ENCODE assay signal across 20 cellular contexts in the genomic region with DNA sequence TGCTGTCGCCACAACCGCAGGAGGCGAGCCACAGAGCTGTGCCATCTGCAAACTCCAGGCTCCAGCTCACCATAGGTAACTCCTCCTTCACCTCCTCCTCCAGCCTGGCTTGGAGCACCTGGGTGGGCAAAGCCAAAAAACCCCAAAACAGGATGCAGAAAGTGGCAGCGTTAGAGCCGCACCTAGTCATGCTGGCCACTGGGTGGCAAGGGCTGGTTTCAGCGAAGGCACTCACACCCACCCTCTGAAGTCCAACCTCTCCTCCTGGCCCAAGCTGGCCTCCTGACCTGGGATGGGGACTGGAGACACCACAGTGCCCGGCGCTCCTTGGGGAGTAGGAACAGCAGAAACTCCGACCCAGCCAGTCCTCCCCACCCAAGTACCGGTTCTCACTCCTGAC. TPM values are rescaled to one million over a fixed set of nuclear protein-coding genes. Genes with fewer than 3 reads are reported as not detected.
DNase-seq lines count a peak whose midpoint lies in the region; ATAC-seq, FAIRE-seq and TF ChIP-seq lines count a peak whose summit lies in the region.
"Had no signal": no experiment of that assay in that cellular context is flagged by ENCODE, and none has a peak within 500 bp of the region (broad histone marks: within the 10 kb centered on the region; RNA-seq: fewer than 3 reads in every experiment).

No MANE protein-coding gene starts in this region.

- H3K4me2 ChIP-seq in DND-41 (ENCODE audit: insufficient read depth, low read length) = no peak overlapping the region
- 0 out of 2 replicates have a peak overlapping the region, but pooled peaks have one; percentile 32 for H3K4me2 ChIP-seq in K562 (ENCODE audit: insufficient read depth, low read length)
- H3K4me2 ChIP-seq: A549 had no signal

- intact Hi-C loops in K562 (cut with micrococcal nuclease) (loop anchor here (10.0 kb wide), 1 partner anchor 206 kb away; a partner anchor contains a TSS), aorta (cut with DNase I) (no loop called here)

- no peaks in the 10 kb centered on the region for H3K9me3 ChIP-seq in DND-41 (ENCODE audit: insufficient read depth, low read length, severe bottlenecking)
- H3K9me3 ChIP-seq in K562 (replicated peaks; ENCODE audit: control insufficient read depth, insufficient read depth, low read depth, low read length) = no peaks in the 10 kb centered on the region; the same call in 1 of the 2 replicates
- H3K9me3 ChIP-seq in aorta (ENCODE audit: control insufficient read depth, low read length) = no peaks in the 10 kb centered on the region
- H3K9me3 ChIP-seq in MG63 = peaks cover 4% of the 10 kb centered on the region; the same call in 1 of the 2 replicates
- no peaks in the 10 kb centered on the region for H3K9me3 ChIP-seq in upper lobe of left lung
- H3K9me3 ChIP-seq: Peyer's patch had no signal

- ATAC-seq in DND-41 (ENCODE audit: insufficient read depth, low read depth) (no peak), K562 (no peak; the same call in 2 of the 3 replicates), aorta (ENCODE audit: low FRiP score) (no peak), GM18873 (IDR thresholded peaks at IDR 0.05; ENCODE audit: low FRiP score, unreplicated experiment) (no peak), upper lobe of left lung (ENCODE audit: low FRiP score in 2 of 2) (no peak)
- ATAC-seq: A549, SK-N-SH treated with all-trans-retinoic acid at 6 μM for 48 hours had no signal

- H3K27me3 ChIP-seq in DND-41 (ENCODE audit: insufficient read depth, low read length, poor library complexity) = no peaks in the 10 kb centered on the region
- no peaks in the 10 kb centered on the region; a peak in 1 of 5 replicates for H3K27me3 ChIP-seq in K562 (ENCODE audit: control insufficient read depth in 2 of 2, insufficient read depth in 2 of 2, low read length in 2 of 2)
- no peaks in the 10 kb centered on the region for H3K27me3 ChIP-seq in aorta (ENCODE audit: control insufficient read depth in 1 of 2, insufficient read depth in 2 of 2, low read length in 1 of 2)
- H3K27me3 ChIP-seq in MG63 = no peaks in the 10 kb centered on the region
- no peaks in the 10 kb centered on the region for H3K27me3 ChIP-seq in upper lobe of left lung
- H3K27me3 ChIP-seq: Peyer's patch had no signal

- DNase-seq in DND-41 (no peak), NB4 (ENCODE audit: low read depth) (no peak), K562 (ENCODE audit: extremely low read depth in 1 of 4, low spot score in 3 of 4) (no peak), neural crest cell (ENCODE audit: low read depth, low spot score) (no peak), aorta (no peak), MG63 (no peak), upper lobe of left lung (no peak)
- DNase-seq: DMS 273 treated with DMSO at 0.1 percent for 48 hours, HCEC 1CT, KBM-7, NCI-H1436, NCI-H2029, NCI-H2171, NCI-H446, Peyer's patch, SHP77 had no signal

- in situ Hi-C loops in K562 (cut with MboI) = loop anchor here (25.0 kb wide), 1 partner anchor 544 kb away; no protein-coding TSS in a partner anchor

- POLR2A ChIA-PET in K562 (lab: Yijun Ruan, JAX) = interaction anchor here (0.6 to 1.2 kb wide), 3 partner anchors 10 to 41 kb away, joined by 3 read pairs; no protein-coding TSS in a partner anchor

- TF ChIP-seq RAD21 in K562 (CRISPR knock-in tag; conservative IDR thresholded peaks at IDR 0.05 in 1 of 2, IDR thresholded peaks at IDR 0.05 in 1 of 2) = no peak

- no peaks in the 10 kb centered on the region for H3K9me1 ChIP-seq in K562 (ENCODE audit: control insufficient read depth, insufficient read depth, low read length)

- TF ChIP-seq EP300 in K562 (IDR thresholded peaks at IDR 0.05; ENCODE audit: low read length) (no peak), upper lobe of left lung (IDR thresholded peaks at IDR 0.05) (no peak)

- H3K27me3 Mint-ChIP-seq in neural crest cell (ENCODE audit: low read depth) = no peaks in the 10 kb centered on the region

- H3K4me1 ChIP-seq in DND-41 (ENCODE audit: insufficient read depth, low read length) (no peaks in the 10 kb centered on the region), K562 (replicated peaks in 1 of 2; ENCODE audit: control insufficient read depth in 2 of 2, insufficient read depth in 2 of 2, low read length in 2 of 2) (peaks cover 0 to 21% of the 10 kb centered on the region in 2 experiments; a peak in 2 of 5 replicates), aorta (ENCODE audit: control insufficient read depth in 1 of 2, insufficient read depth in 2 of 2, low read length in 2 of 2) (no peaks in the 10 kb centered on the region), upper lobe of left lung (no peaks in the 10 kb centered on the region)
- H3K4me1 ChIP-seq: A549, Peyer's patch had no signal

- TF ChIP-seq POLR2A in NB4 (IDR thresholded peaks at IDR 0.05; ENCODE audit: extremely low read depth, insufficient read length) (no peak), K562 (conservative IDR thresholded peaks at IDR 0.05) (no peak), upper lobe of left lung (IDR thresholded peaks at IDR 0.05) (no peak)

- H3K27ac Mint-ChIP-seq in neural crest cell (ENCODE audit: unreplicated experiment) = no peak overlapping the region
- H3K27ac Mint-ChIP-seq: CD14-positive monocyte had no signal

- peaks cover 7% of the 10 kb centered on the region for H3K4me1 Mint-ChIP-seq in neural crest cell
- H3K4me1 Mint-ChIP-seq: CD14-positive monocyte had no signal

- no TSS peak for BruUV-seq in K562 (replicated peaks; lab: Mats Ljungman, UMichigan)

- H4K20me1 ChIP-seq in DND-41 (ENCODE audit: insufficient read depth, low read length) (no peaks in the 10 kb centered on the region; the same call in 1 of the 2 replicates), K562 (replicated peaks; ENCODE audit: control insufficient read depth, insufficient read depth, low read length) (no peaks in the 10 kb centered on the region)

- no peaks in the 10 kb centered on the region for H3K9me3 Mint-ChIP-seq in neural crest cell

- H2AFZ ChIP-seq in DND-41 (ENCODE audit: low read depth, low read length) (no peak overlapping the region), K562 (ENCODE audit: low read depth, low read length) (no peak overlapping the region)

- no peak overlapping the region for H3K4me3 Mint-ChIP-seq in neural crest cell
- H3K4me3 Mint-ChIP-seq: CD14-positive monocyte had no signal

- peak; percentile 39 for TF ChIP-seq CTCF in DND-41 (IDR thresholded peaks at IDR 0.05; ENCODE audit: borderline replicate concordance, extremely low read depth, low read length, poor library complexity, severe bottlenecking)
- TF ChIP-seq CTCF in NB4 (IDR thresholded peaks at IDR 0.05; ENCODE audit: low read depth, low read length) = peak; percentile 12
- no peak for TF ChIP-seq CTCF in K562 (IDR thresholded peaks at IDR 0.05 in 2 of 3, conservative IDR thresholded peaks at IDR 0.05 in 1 of 3; ENCODE audit: insufficient read depth in 2 of 3, low read depth in 1 of 3, low read length in 3 of 3)
- peak; percentile 25 for TF ChIP-seq CTCF in neural crest cell (conservative IDR thresholded peaks at IDR 0.05)
- TF ChIP-seq CTCF in upper lobe of left lung (IDR thresholded peaks at IDR 0.05) = no peak

- no peaks in the 10 kb centered on the region for H3K36me3 ChIP-seq in DND-41 (ENCODE audit: insufficient read depth, low read length)
- H3K36me3 ChIP-seq in K562 (ENCODE audit: control insufficient read depth, insufficient read depth, low read length) = peaks cover 15% of the 10 kb centered on the region; the same call in 1 of the 3 replicates
- H3K36me3 ChIP-seq in aorta (ENCODE audit: control insufficient read depth in 1 of 2, insufficient read depth in 2 of 2, low read length in 1 of 2) = no peaks in the 10 kb centered on the region
- no peaks in the 10 kb centered on the region for H3K36me3 ChIP-seq in MG63
- no peaks in the 10 kb centered on the region for H3K36me3 ChIP-seq in upper lobe of left lung
- H3K36me3 ChIP-seq: Peyer's patch had no signal

- CTCF ChIA-PET in K562 (lab: Yijun Ruan, JAX; ENCODE audit: low intra/inter-chr PET ratio) = no interaction called here

- H3K27ac ChIP-seq in DND-41 (ENCODE audit: low read length) (no peak overlapping the region), K562 (ENCODE audit: extremely low read depth, low read depth, low read length) (no peak overlapping the region), aorta (ENCODE audit: low read depth in 1 of 2, low read length in 2 of 2) (no peak overlapping the region), upper lobe of left lung (no peak overlapping the region)
- H3K27ac ChIP-seq: A549, Peyer's patch had no signal

- H3K4me3 ChIP-seq in DND-41 (ENCODE audit: low read depth in 1 of 2, low read length in 2 of 2) = no peak overlapping the region
- no peak overlapping the region for H3K4me3 ChIP-seq in NB4 (ENCODE audit: low read depth, low read length)
- peak overlapping the region; percentile 25 for H3K4me3 ChIP-seq in K562
- no peak overlapping the region for H3K4me3 ChIP-seq in aorta (ENCODE audit: low read length in 2 of 2)
- H3K4me3 ChIP-seq in MG63 = no peak overlapping the region
- H3K4me3 ChIP-seq in upper lobe of left lung = no peak overlapping the region
- H3K4me3 ChIP-seq: A549, Peyer's patch had no signal

- H3K79me2 ChIP-seq in DND-41 (ENCODE audit: insufficient read depth, low read length) = no peaks in the 10 kb centered on the region
- H3K79me2 ChIP-seq in K562 (ENCODE audit: control insufficient read depth, insufficient read depth, low read length) = peaks cover 37% of the 10 kb centered on the region

- 30% methylated on average over 6 of the region's 10 CpGs for WGBS in K562 (ENCODE audit: insufficient coverage, low coverage, missing lambda C conversion rate)
- WGBS in aorta, 2 donors = 91% methylated on average over 10 of the region's 10 CpGs
- WGBS in upper lobe of left lung, 2 donors = 93 to 98% methylated on average over 6 to 10 of the region's 10 CpGs

- H3K9ac ChIP-seq in DND-41 (ENCODE audit: low read depth, low read length) = no peak overlapping the region
- H3K9ac ChIP-seq in K562 (ENCODE audit: insufficient read depth in 1 of 2, low read depth in 2 of 2, low read length in 2 of 2) = peak overlapping the region in 1 of 2 experiments; percentile 82; a peak in 2 of 4 replicates

- H3K36me3 Mint-ChIP-seq in neural crest cell (ENCODE audit: low read depth) = no peaks in the 10 kb centered on the region
- H3K36me3 Mint-ChIP-seq: CD14-positive monocyte had no signal

- FAIRE-seq in K562 (lab: Jason Lieb, UNC) = no peak
- FAIRE-seq: A549 had no signal

RNA-seq across cellular contexts. Expression of a gene that starts 28.7 kb away (rescaled TPM):
- total RNA-seq in K562 (2011; cell fraction: chromatin; rRNA removed; ENCODE audit: low replicate concordance) = 16.5 and 44.5 TPM in 2 replicates
- 10.0 and 16.6 TPM in 2 replicates for total RNA-seq in K562 (2011; cell fraction: nucleolus; rRNA removed)
- total RNA-seq in K562 (2011; cell fraction: nucleoplasm; rRNA removed) = 18.1 and 19.9 TPM in 2 replicates
- total RNA-seq in K562 (2014; rRNA removed) (7.1 and 9.2 TPM in 2 replicates), K562 (2014; rRNA removed; fragmentation: Illumina TruSeq; extraction: Trizol) (10.0 and 14.3 TPM in 2 replicates), K562 (2015; rRNA removed; fragmentation: Illumina TruSeq; extraction: Trizol) (13.8 and 14.2 TPM in 2 replicates), K562 (2021) (9.5 and 11.2 TPM in 2 replicates), neural crest cell (24.8 and 25.9 TPM in 2 replicates), aorta (10 to 100 TPM; 14.4 to 22.9 TPM), upper lobe of left lung (10 to 100 TPM; 11.4 to 27.2 (median 16.3) TPM)
- polyA plus RNA-seq in K562 (2011; rRNA removed) (16.4 and 18.3 TPM in 2 replicates), K562 (2014; fragmentation: Illumina TruSeq; extraction: Trizol) (10.7 and 13.3 TPM in 2 replicates), K562 (2014; fragmentation: Nextera tagmentation; extraction: Ambion mirVana) (1 to 10 TPM; 1.8 to 2.0 TPM), K562 (2014; rRNA removed) (15.6 and 16.2 TPM in 2 replicates), aorta (10 to 100 TPM in 1 of 2 donors, 1 to 10 TPM in 1; 2.3 to 16.6 TPM)
- 5.2 and 6.9 TPM in 2 replicates for polyA plus RNA-seq in K562 (2011; cell fraction: cytosol; rRNA removed)
- polyA plus RNA-seq in K562 (2011; cell fraction: nucleus; rRNA removed) = 27.2 and 34.4 TPM in 2 replicates
- 6.6 and 16.5 TPM in 2 replicates for polyA plus RNA-seq in K562 (2012)
- 9.4 and 9.8 TPM in 2 replicates for polyA minus RNA-seq in K562 (2011; rRNA and poly(A)+ RNA removed)
- 2.3 and 4.6 TPM in 2 replicates for polyA minus RNA-seq in K562 (2011; cell fraction: cytosol; rRNA and poly(A)+ RNA removed)
- polyA minus RNA-seq in K562 (2011; cell fraction: nucleus; rRNA and poly(A)+ RNA removed) = 12.4 and 15.2 TPM in 2 replicates
- 6.9 and 15.8 TPM in 2 replicates for total RNA-seq in MG63 (2014; rRNA removed; shearing (Covaris generic); ENCODE audit: low replicate concordance)

Comparison
In these comparisons a context has a peak if more than half of its experiments do, and no peak if none do; other contexts are left out.
1. CTCF ChIP-seq: peak in DND-41 (single experiment), NB4 (single experiment) and neural crest cell (single experiment); none in K562 (0 of 3) and upper lobe of left lung (0 of 6).